Comparison of ENCODE assay signal across 24 cellular contexts in the genomic region with DNA sequence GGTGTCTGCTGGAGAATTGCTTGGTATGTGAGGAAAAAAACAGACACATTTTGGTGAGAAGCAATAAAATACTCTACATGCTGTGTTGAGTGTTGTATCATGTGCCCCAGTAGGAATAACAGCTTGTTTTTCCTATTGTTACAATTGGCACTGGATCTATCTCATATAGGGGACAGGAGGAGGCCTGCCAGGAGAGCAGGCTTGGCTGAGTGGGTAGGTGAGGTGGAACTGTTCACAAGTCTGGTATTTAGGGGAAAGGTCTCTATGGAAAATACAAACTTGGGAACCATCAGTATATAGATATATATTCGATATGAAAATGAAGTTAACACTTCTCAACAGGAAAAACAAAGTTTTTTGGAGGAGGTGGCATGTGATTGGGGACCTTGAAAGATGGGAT. TPM values are rescaled to one million over a fixed set of nuclear protein-coding genes. Genes with fewer than 3 reads are reported as not detected.
"Had no signal": no experiment of that assay in that cellular context is flagged by ENCODE, and none has a peak within 500 bp of the region (broad histone marks: within the 10 kb centered on the region; RNA-seq: fewer than 3 reads in every experiment).

No MANE protein-coding gene starts in this region.

- H3K4me3 ChIP-seq: gastroesophageal sphincter, lung, thoracic aorta, upper lobe of right lung had no signal

- ATAC-seq: activated CD4-positive, CD25-positive, alpha-beta regulatory T cell treated with anti-CD3 and anti-CD28 coated beads, Interleukin-2, amount 50 U/mL, for 24 hours; activated T-cell treated with anti-CD3 and anti-CD28 coated beads, Interleukin-2, amount 50 U/mL, for 72 hours; gastroesophageal sphincter; naive thymus-derived CD4-positive, alpha-beta T cell; upper lobe of right lung had no signal

- H3K27me3 ChIP-seq: gastroesophageal sphincter, upper lobe of right lung had no signal

- H3K36me3 Mint-ChIP-seq: brain had no signal

- H3K27ac ChIP-seq: gastroesophageal sphincter, thoracic aorta, upper lobe of right lung, VCaP had no signal

- H3K9me3 ChIP-seq: gastroesophageal sphincter, thoracic aorta, upper lobe of right lung had no signal

- H3K27ac Mint-ChIP-seq: activated CD4-positive, alpha-beta memory T cell treated with anti-CD3 and anti-CD28 coated beads, Interleukin-2, amount 10 ng/mL, durations not matched to agents 7 days and 5 days; activated CD4-positive, alpha-beta T cell treated with anti-CD3 and anti-CD28 coated beads, Interleukin-2, amount 10 ng/mL, durations not matched to agents 24 days and 14 days; activated T-cell treated with anti-CD3 and anti-CD28 coated beads, Interleukin-2, amount 50 U/mL, for 72 hours; brain; naive thymus-derived CD4-positive, alpha-beta T cell had no signal

- H3K4me1 ChIP-seq: gastroesophageal sphincter, upper lobe of right lung had no signal

- H3K4me3 Mint-ChIP-seq: activated CD4-positive, alpha-beta memory T cell treated with anti-CD3 and anti-CD28 coated beads, Interleukin-2, amount 10 ng/mL, durations not matched to agents 7 days and 5 days; activated CD4-positive, alpha-beta T cell treated with anti-CD3 and anti-CD28 coated beads, Interleukin-2, amount 10 ng/mL, durations not matched to agents 24 days and 14 days; activated T-cell treated with anti-CD3 and anti-CD28 coated beads, Interleukin-2, amount 50 U/mL, for 72 hours; brain; naive thymus-derived CD4-positive, alpha-beta T cell; neural crest cell had no signal

- DNase-seq: activated CD4-positive, alpha-beta memory T cell treated with anti-CD3 and anti-CD28 coated beads, Interleukin-2, amount 10 ng/mL, durations not matched to agents 7 days and 5 days; activated CD4-positive, alpha-beta T cell treated with anti-CD3 and anti-CD28 coated beads, Interleukin-2, amount 10 ng/mL, durations not matched to agents 24 days and 14 days; activated effector memory CD4-positive, alpha-beta T cell treated with Interleukin-2 at 50 U/mL for 16 hours; activated naive CD4-positive, alpha-beta T cell treated with anti-CD3 and anti-CD28 coated beads, Interleukin-2, amount 50 U/mL, for 16 hours; activated T-cell treated with anti-CD3 and anti-CD28 coated beads, Interleukin-2, amount 50 U/mL, for 72 hours; anterior cingulate cortex; central memory CD4-positive, alpha-beta T cell; head of caudate nucleus; hypothalamus; left colon; naive thymus-derived CD4-positive, alpha-beta T cell; posterior cingulate gyrus; retina; stimulated activated CD4-positive, alpha-beta T cell treated with anti-CD3 and anti-CD28 coated beads, Interleukin-4, amount 100 ng/mL, for 1 hour; stimulated activated naive CD4-positive, alpha-beta T cell treated with Interleukin-2 at 50 U/mL for 16 hours; upper lobe of right lung had no signal

- H3K4me1 Mint-ChIP-seq: activated CD4-positive, alpha-beta memory T cell treated with anti-CD3 and anti-CD28 coated beads, Interleukin-2, amount 10 ng/mL, durations not matched to agents 7 days and 5 days; activated CD4-positive, alpha-beta T cell treated with anti-CD3 and anti-CD28 coated beads, Interleukin-2, amount 10 ng/mL, durations not matched to agents 24 days and 14 days; brain; naive thymus-derived CD4-positive, alpha-beta T cell had no signal

- H3K27me3 Mint-ChIP-seq: brain had no signal

- H3K36me3 ChIP-seq: gastroesophageal sphincter, thoracic aorta, upper lobe of right lung had no signal

RNA-seq across cellular contexts. Expression of a gene that starts 9.5 kb away (rescaled TPM):
- total RNA-seq: activated CD4-positive, alpha-beta memory T cell treated with anti-CD3 and anti-CD28 coated beads, Interleukin-2, amount 10 ng/mL, durations not matched to agents 7 days and 5 days; activated CD4-positive, alpha-beta T cell treated with anti-CD3 and anti-CD28 coated beads, Interleukin-2, amount 10 ng/mL, durations not matched to agents 24 days and 14 days; T-helper 2 cell treated with Interferon-gamma antibody and Interleukin-4, amounts not matched to agents 100 ng/mL and 5 ng/mL, for 36 hours had no signal
